In the genomic region with DNA sequence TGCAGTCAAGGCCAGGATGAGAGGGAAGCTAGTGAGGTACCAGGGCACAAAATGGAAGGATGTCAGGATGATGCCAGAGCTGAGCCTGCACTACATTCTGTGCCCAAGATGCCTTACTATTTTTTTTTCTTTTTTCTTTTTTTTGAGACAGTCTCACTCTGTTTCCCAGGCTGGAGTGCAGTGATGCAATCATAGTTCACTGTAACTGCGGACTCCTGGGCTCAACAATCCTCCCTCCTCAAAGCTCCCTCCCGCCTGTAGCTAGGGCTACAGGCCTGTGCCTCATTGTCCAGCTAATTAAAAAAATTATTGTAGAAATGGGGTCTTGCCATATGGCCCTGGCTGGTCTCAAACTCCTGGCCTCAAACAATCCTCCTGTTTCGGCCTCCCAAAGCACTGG, we compare ENCODE assay signal across 1 cellular context.
TF ChIP-seq lines count a peak whose summit lies in the region.

No MANE protein-coding gene starts in this region.

TF ChIP-seq in IMR-90, 13 proteins besides CTCF, POLR2A, EP300 and RAD21 (continued from another document):
- no peak for TF ChIP-seq MXI1 (IDR thresholded peaks at IDR 0.05; ENCODE audit: borderline replicate concordance, low read depth, low read length)
